Comparison of ENCODE assay signal across 27 cellular contexts in the genomic region with DNA sequence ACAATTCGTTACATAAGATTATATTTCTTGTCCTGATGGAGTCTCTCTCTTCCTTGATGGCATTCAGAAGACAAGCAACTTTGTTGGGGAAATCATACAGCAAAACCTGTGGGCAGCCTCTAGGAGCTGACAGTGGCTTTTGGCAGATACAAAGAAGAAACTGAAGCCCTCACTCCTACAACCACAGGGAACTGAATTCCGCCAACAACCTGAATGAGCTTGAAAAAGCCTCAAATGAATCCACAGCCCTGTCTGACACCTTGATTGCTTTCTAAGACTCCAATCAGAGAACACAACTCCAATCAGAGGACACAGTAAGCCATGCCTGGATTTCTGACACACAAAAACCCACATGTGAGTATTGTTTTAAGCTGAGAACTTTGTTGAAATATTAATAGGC.
"Had no signal": no experiment of that assay in that cellular context is flagged by ENCODE, and none has a peak within 500 bp of the region (broad histone marks: within the 10 kb centered on the region; RNA-seq: fewer than 3 reads in every experiment).

No MANE protein-coding gene starts in this region.

- H3K4me3 ChIP-seq: coronary artery, esophagus squamous epithelium, heart right ventricle, lower lobe of right lung, pancreas, right lobe of liver, smooth muscle cell, thyroid gland, vagina had no signal

- H3K4me3 Mint-ChIP-seq: natural killer cell; stimulated activated naive CD8-positive, alpha-beta T cell treated with anti-CD3 and anti-CD28 coated beads, Interleukin-15, amount 100 ng/mL, for 72 hours had no signal

- H3K27me3 Mint-ChIP-seq: stimulated activated naive CD8-positive, alpha-beta T cell treated with anti-CD3 and anti-CD28 coated beads, Interleukin-15, amount 100 ng/mL, for 72 hours had no signal

- H3K9me3 ChIP-seq: esophagus squamous epithelium, lower lobe of right lung, neutrophil, pancreas, right lobe of liver, thyroid gland, vagina had no signal

- H3K9me3 Mint-ChIP-seq: stimulated activated naive CD8-positive, alpha-beta T cell treated with anti-CD3 and anti-CD28 coated beads, Interleukin-15, amount 100 ng/mL, for 72 hours had no signal

- H3K36me3 ChIP-seq: esophagus squamous epithelium, heart right ventricle, lower lobe of right lung, neutrophil, pancreas, right lobe of liver, thyroid gland, vagina had no signal

- H3K4me2 ChIP-seq: smooth muscle cell had no signal

- DNase-seq: dermis blood vessel endothelial cell; effector memory CD4-positive, alpha-beta T cell; erythroblast; esophagus squamous epithelium; foreskin melanocyte; glutamatergic neuron; heart right ventricle; hippocampal formation; left ventricle myocardium superior; lower lobe of right lung; natural killer cell; pancreas; right lobe of liver; stimulated activated CD4-positive, alpha-beta T cell treated with anti-CD3 and anti-CD28 coated beads, Interleukin-12 subunit alpha, Interleukin-12 subunit beta, amount 100 ng/mL, for 4 hours; stimulated activated CD4-positive, alpha-beta T cell treated with anti-CD3 and anti-CD28 coated beads, Interleukin-1b, Interleukin-23, amount 100 ng/mL, for 48 hours; stimulated activated CD4-positive, alpha-beta T cell treated with anti-CD3 and anti-CD28 coated beads, Interleukin-4, amount 100 ng/mL, for 1 hour; stimulated activated CD8-positive, alpha-beta memory T cell treated with anti-CD3 and anti-CD28 coated beads, Interleukin-4, amount 100 ng/mL, for 48 hours; stimulated activated naive CD4-positive, alpha-beta T cell; stimulated activated naive CD8-positive, alpha-beta T cell treated with anti-CD3 and anti-CD28 coated beads, Interleukin-15, amount 100 ng/mL, for 72 hours; thyroid gland; trophoblast cell had no signal

- H3K36me3 Mint-ChIP-seq: natural killer cell had no signal

- H3K27ac ChIP-seq: coronary artery, esophagus squamous epithelium, heart right ventricle, lower lobe of right lung, neutrophil, pancreas, right lobe of liver, thyroid gland, vagina had no signal

- H3K27me3 ChIP-seq: esophagus squamous epithelium, heart right ventricle, neutrophil, pancreas, right lobe of liver, thyroid gland, vagina had no signal

- FAIRE-seq: endometrium, keratinocyte, pancreas had no signal

- H3K4me1 Mint-ChIP-seq: natural killer cell; stimulated activated naive CD8-positive, alpha-beta T cell treated with anti-CD3 and anti-CD28 coated beads, Interleukin-15, amount 100 ng/mL, for 72 hours had no signal

- H3K27ac Mint-ChIP-seq: natural killer cell; stimulated activated naive CD8-positive, alpha-beta T cell treated with anti-CD3 and anti-CD28 coated beads, Interleukin-15, amount 100 ng/mL, for 72 hours had no signal

- ATAC-seq: heart right ventricle; left ventricle myocardium superior; lower lobe of right lung; natural killer cell; pancreas; right lobe of liver; stimulated activated naive CD8-positive, alpha-beta T cell treated with anti-CD3 and anti-CD28 coated beads, Interleukin-15, amount 100 ng/mL, for 72 hours had no signal

- H3K4me1 ChIP-seq: esophagus squamous epithelium, heart right ventricle, lower lobe of right lung, pancreas, right lobe of liver, thyroid gland, vagina had no signal
